Comparison of ENCODE assay signal across 9 cellular contexts in the genomic region with DNA sequence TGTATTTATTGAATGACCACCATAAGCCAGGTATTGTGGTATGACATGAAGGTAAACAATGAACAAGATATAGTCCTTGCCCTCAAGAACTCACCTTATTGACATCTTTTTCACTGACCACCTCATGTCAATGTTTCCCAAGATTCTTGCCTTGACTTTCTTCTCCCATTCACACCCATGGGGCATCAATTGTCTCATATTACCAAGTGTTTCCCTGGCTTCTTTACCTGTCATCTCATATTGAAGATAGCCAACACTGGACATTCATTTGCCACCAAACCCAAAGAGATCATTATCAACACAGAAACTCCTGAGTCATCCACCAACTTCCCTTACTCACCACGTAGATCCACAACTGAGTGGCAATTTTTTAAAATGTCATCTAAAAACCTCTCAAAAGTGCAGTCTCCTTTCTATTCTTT.
DNase-seq lines count a peak whose midpoint lies in the region; ATAC-seq and TF ChIP-seq lines count a peak whose summit lies in the region.
"Had no signal": no experiment of that assay in that cellular context is flagged by ENCODE, and none has a peak within 500 bp of the region (broad histone marks: within the 10 kb centered on the region; RNA-seq: fewer than 3 reads in every experiment).

No MANE protein-coding gene starts in this region.

- H3K4me3 ChIP-seq in GM12865 (ENCODE audit: low read depth, low read length): no peak overlapping the region

- ATAC-seq in GM21528 (IDR thresholded peaks at IDR 0.05; ENCODE audit: low FRiP score, unreplicated experiment): peak; percentile 45
- ATAC-seq in HG03520 (IDR thresholded peaks at IDR 0.05; ENCODE audit: unreplicated experiment): peak; percentile 47

- DNase-seq in GM12865 (ENCODE audit: low read depth): peak; percentile 29
- DNase-seq in astrocyte of the hippocampus (ENCODE audit: low read depth, low spot score): peak; percentile 12
- DNase-seq in superior temporal gyrus (ENCODE audit: extremely low spot score): no peak
- DNase-seq in GM13977 (ENCODE audit: low spot score): no peak
- no peak for DNase-seq in AG20443 (ENCODE audit: low spot score)
- DNase-seq in hepatic stellate cell (ENCODE audit: low spot score): no peak
- DNase-seq: effector memory CD8-positive, alpha-beta T cell had no signal

- in situ Hi-C loops in GM13977 (cut with MboI; ENCODE audit: low pct_unique_long_range_greater_than_20kb, low sequenced_read_pairs, unreplicated experiment): no loop called here

- TF ChIP-seq CTCF in GM12865 (IDR thresholded peaks at IDR 0.05; ENCODE audit: insufficient read depth, low read depth, low read length, missing control alignments) (no peak), GM13977 (IDR thresholded peaks at IDR 0.05; ENCODE audit: extremely low read depth, insufficient read depth, missing control alignments) (no peak)

Comparison
In these comparisons a context has a peak if more than half of its experiments do, and no peak if none do; other contexts are left out.
1. DNase-seq: peak in GM12865 (single experiment) and astrocyte of the hippocampus (single experiment); none in superior temporal gyrus (single experiment), GM13977 (single experiment), AG20443 (single experiment) and hepatic stellate cell (single experiment).